19 cellular contexts compared by ENCODE assay signal in the genomic region with DNA sequence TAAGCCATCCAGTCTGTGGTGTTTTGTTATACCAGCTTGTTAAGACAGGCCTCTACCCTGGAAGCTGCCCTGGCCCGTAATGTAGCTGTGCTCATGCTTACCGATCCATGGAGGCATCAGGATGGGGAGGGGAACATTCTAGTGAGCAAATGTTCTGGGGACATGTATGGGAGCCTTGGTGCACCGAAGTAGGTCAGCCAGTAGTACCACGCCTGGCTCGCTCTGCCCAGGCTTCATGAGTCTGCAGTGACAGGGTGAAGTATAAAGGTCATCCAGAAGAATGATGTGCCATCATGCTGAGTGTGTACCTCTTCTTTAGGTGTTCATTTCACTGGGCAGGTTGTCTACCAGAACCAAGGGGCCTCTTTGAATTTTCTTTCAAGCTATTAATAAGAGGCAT.
"Had no signal": no experiment of that assay in that cellular context is flagged by ENCODE, and none has a peak within 500 bp of the region (broad histone marks: within the 10 kb centered on the region; RNA-seq: fewer than 3 reads in every experiment).

No MANE protein-coding gene starts in this region.

- DNase-seq: activated CD4-positive, alpha-beta memory T cell treated with anti-CD3 and anti-CD28 coated beads for 36 hours; activated CD4-positive, alpha-beta T cell treated with anti-CD3 and anti-CD28 coated beads for 36 hours; activated naive CD4-positive, alpha-beta T cell; activated naive CD8-positive, alpha-beta T cell treated with anti-CD3 and anti-CD28 coated beads for 36 hours; amniotic stem cell; dermis blood vessel endothelial cell; effector memory CD4-positive, alpha-beta T cell; left colon; nephron progenitor cell; nucleus accumbens; posterior cingulate gyrus; retina; spleen; stimulated activated CD4-positive, alpha-beta T cell treated with anti-CD3 and anti-CD28 coated beads, Interleukin-4, amount 100 ng/mL, for 4 hours; stimulated activated naive CD4-positive, alpha-beta T cell; tibial artery had no signal

- H3K27me3 ChIP-seq: hepatocyte, spleen, tibial artery had no signal

- H3K9me3 Mint-ChIP-seq: activated CD4-positive, alpha-beta memory T cell treated with anti-CD3 and anti-CD28 coated beads for 36 hours; activated naive CD8-positive, alpha-beta T cell treated with anti-CD3 and anti-CD28 coated beads for 36 hours; mesothelial cell of epicardium had no signal

- H3K36me3 ChIP-seq: spleen, tibial artery had no signal

- H3K27ac ChIP-seq: hepatocyte, tibial artery had no signal

- H3K4me2 ChIP-seq: hepatocyte had no signal

- H3K36me3 Mint-ChIP-seq: activated CD4-positive, alpha-beta memory T cell treated with anti-CD3 and anti-CD28 coated beads for 36 hours; mesothelial cell of epicardium had no signal

- H3K27ac Mint-ChIP-seq: activated CD4-positive, alpha-beta memory T cell treated with anti-CD3 and anti-CD28 coated beads for 36 hours; activated CD4-positive, alpha-beta T cell treated with anti-CD3 and anti-CD28 coated beads for 36 hours; activated naive CD8-positive, alpha-beta T cell treated with anti-CD3 and anti-CD28 coated beads for 36 hours; mesothelial cell of epicardium; nephron progenitor cell had no signal

- H3K79me2 ChIP-seq: hepatocyte had no signal

- H2AFZ ChIP-seq: hepatocyte had no signal

- H3K4me3 ChIP-seq: hepatocyte, lung, spleen, tibial artery had no signal

- H3K9me3 ChIP-seq: spleen, tibial artery had no signal

- ATAC-seq: activated CD4-positive, alpha-beta T cell treated with anti-CD3 and anti-CD28 coated beads for 36 hours; left colon had no signal

- H3K4me3 Mint-ChIP-seq: activated CD4-positive, alpha-beta memory T cell treated with anti-CD3 and anti-CD28 coated beads for 36 hours; activated CD4-positive, alpha-beta T cell treated with anti-CD3 and anti-CD28 coated beads for 36 hours; activated naive CD8-positive, alpha-beta T cell treated with anti-CD3 and anti-CD28 coated beads for 36 hours; mesothelial cell of epicardium; nephron progenitor cell had no signal
